Comparison of ENCODE assay signal across 23 cellular contexts in the genomic region with DNA sequence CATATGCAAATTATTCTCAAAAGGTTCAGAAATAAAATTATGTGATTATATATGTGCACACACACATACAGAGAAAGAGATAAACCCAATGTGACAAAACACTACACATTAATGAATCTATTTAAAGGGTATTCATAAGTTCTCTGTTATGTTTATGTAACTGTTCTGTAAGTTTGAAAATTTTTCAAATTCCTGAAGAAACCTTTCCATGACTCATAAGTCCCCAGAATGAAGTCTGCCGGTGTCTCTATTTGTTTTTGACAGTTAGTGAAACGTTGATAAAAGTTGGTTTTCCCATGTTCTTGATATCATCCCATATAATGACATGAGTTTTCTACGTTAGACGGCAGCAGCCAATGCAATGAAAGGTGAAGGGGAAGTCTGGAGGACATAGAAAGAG.
A peak's percentile ranks its signal among the peaks of the same experiment; 100 is the strongest.
DNase-seq lines count a peak whose midpoint lies in the region; ATAC-seq and TF ChIP-seq lines count a peak whose summit lies in the region.
"Had no signal": no experiment of that assay in that cellular context is flagged by ENCODE, and none has a peak within 500 bp of the region (broad histone marks: within the 10 kb centered on the region; RNA-seq: fewer than 3 reads in every experiment).

No MANE protein-coding gene starts in this region.

- H3K9me3 ChIP-seq in heart left ventricle, result no peaks in the 10 kb centered on the region
- H3K9me3 ChIP-seq: breast epithelium, gastrocnemius medialis, left lung, spleen had no signal

- in situ Hi-C loops in astrocyte of the spinal cord (cut with HindIII; ENCODE audit: low sequenced_read_pairs), result no loop called here

- H3K4me3 ChIP-seq in astrocyte of the spinal cord (ENCODE audit: low read depth, low read length) (no peak overlapping the region), heart left ventricle (no peak overlapping the region)
- H3K4me3 ChIP-seq: breast epithelium, gastrocnemius medialis, left lung, spleen had no signal

- H3K4me1 ChIP-seq in heart left ventricle, result peaks cover 0 to 2% (median 0%) of the 10 kb centered on the region in 12 donors
- H3K4me1 ChIP-seq: breast epithelium, gastrocnemius medialis, left lung, spleen had no signal

- WGBS in heart left ventricle, 4 donors, result 56 to 70% (median 66%) methylated on average over 4 of the region's 4 CpGs

- no peaks in the 10 kb centered on the region for H3K36me3 Mint-ChIP-seq in activated naive CD4-positive, alpha-beta T cell treated with anti-CD3 and anti-CD28 coated beads, Interleukin-2, amount 50 U/mL, for 72 hours
- H3K36me3 Mint-ChIP-seq: activated naive CD8-positive, alpha-beta T cell treated with anti-CD3 and anti-CD28 coated beads, Interleukin-2, amount 10 ng/mL, durations not matched to agents 7 days and 5 days; type B pancreatic cell had no signal

- H3K9me3 Mint-ChIP-seq in activated naive CD4-positive, alpha-beta T cell treated with anti-CD3 and anti-CD28 coated beads, Interleukin-2, amount 50 U/mL, for 72 hours, result no peaks in the 10 kb centered on the region
- H3K9me3 Mint-ChIP-seq: activated naive CD8-positive, alpha-beta T cell treated with anti-CD3 and anti-CD28 coated beads, Interleukin-2, amount 10 ng/mL, durations not matched to agents 7 days and 5 days; dendritic cell treated with granulocyte-macrophage colony-stimulating factor and Interleukin-4, amounts not matched to agents 40 ng/mL and 50 ng/mL, for 4 days; nephron progenitor cell; type B pancreatic cell had no signal

- H3K27me3 ChIP-seq in heart left ventricle, result no peaks in the 10 kb centered on the region
- H3K27me3 ChIP-seq: breast epithelium, gastrocnemius medialis, left lung, spleen had no signal

- no peaks in the 10 kb centered on the region for H3K36me3 ChIP-seq in heart left ventricle
- H3K36me3 ChIP-seq: breast epithelium, gastrocnemius medialis, left lung, spleen had no signal

- TF ChIP-seq CTCF in astrocyte of the spinal cord (IDR thresholded peaks at IDR 0.05; ENCODE audit: low read depth, low read length) (no peak), heart left ventricle (IDR thresholded peaks at IDR 0.05) (no peak)

- TF ChIP-seq POLR2A in heart left ventricle (IDR thresholded peaks at IDR 0.05), result no peak

- H3K27ac ChIP-seq in heart left ventricle, result no peak overlapping the region
- H3K27ac ChIP-seq: 22Rv1, breast epithelium, C4-2B, gastrocnemius medialis, left lung, spleen had no signal

- intact Hi-C loops in heart left ventricle (cut with DNase I), result no loop called here

- DNase-seq in A172 (ENCODE audit: low spot score) (peak; percentile 37), HS-5 (ENCODE audit: low read depth) (peak; percentile 44), astrocyte of the spinal cord (ENCODE audit: low read depth, low spot score) (peak; percentile 52), inferior parietal cortex (ENCODE audit: extremely low spot score) (peak; percentile 11), heart left ventricle (no peak)
- no peak for DNase-seq in activated naive CD4-positive, alpha-beta T cell treated with anti-CD3 and anti-CD28 coated beads, Interleukin-2, amount 50 U/mL, for 72 hours (ENCODE audit: low spot score in 2 of 2)
- DNase-seq in stimulated activated CD4-positive, alpha-beta T cell treated with anti-CD3 and anti-CD28 coated beads, Interleukin-12 subunit alpha, Interleukin-12 subunit beta, amount 100 ng/mL, for 4 hours, result no peak
- DNase-seq: activated CD4-positive, alpha-beta T cell treated with anti-CD3 and anti-CD28 coated beads for 4 hours; activated naive CD8-positive, alpha-beta T cell treated with anti-CD3 and anti-CD28 coated beads, Interleukin-2, amount 10 ng/mL, durations not matched to agents 7 days and 5 days; gastrocnemius medialis; HFFc6; left lung; MM.1S; NCI-H2171; NCI-H69; nephron progenitor cell; spleen had no signal

- no peak overlapping the region for H3K27ac Mint-ChIP-seq in activated naive CD4-positive, alpha-beta T cell treated with anti-CD3 and anti-CD28 coated beads, Interleukin-2, amount 50 U/mL, for 72 hours
- H3K27ac Mint-ChIP-seq: activated naive CD8-positive, alpha-beta T cell treated with anti-CD3 and anti-CD28 coated beads, Interleukin-2, amount 10 ng/mL, durations not matched to agents 7 days and 5 days; dendritic cell treated with granulocyte-macrophage colony-stimulating factor and Interleukin-4, amounts not matched to agents 40 ng/mL and 50 ng/mL, for 4 days; HFFc6; nephron progenitor cell; type B pancreatic cell had no signal

- no peak for ATAC-seq in HG03520 (IDR thresholded peaks at IDR 0.05; ENCODE audit: unreplicated experiment)
- no peak for ATAC-seq in activated naive CD4-positive, alpha-beta T cell treated with anti-CD3 and anti-CD28 coated beads, Interleukin-2, amount 50 U/mL, for 72 hours
- no peak for ATAC-seq in heart left ventricle
- ATAC-seq: gastrocnemius medialis, left lung had no signal

Comparison
In these comparisons a context has a peak if more than half of its experiments do, and no peak if none do; other contexts are left out.
1. DNase-seq: peak in A172 (single experiment), HS-5 (single experiment), astrocyte of the spinal cord (single experiment) and inferior parietal cortex (single experiment); none in activated naive CD4-positive, alpha-beta T cell treated with anti-CD3 and anti-CD28 coated beads, Interleukin-2, amount 50 U/mL, for 72 hours (0 of 2), stimulated activated CD4-positive, alpha-beta T cell treated with anti-CD3 and anti-CD28 coated beads, Interleukin-12 subunit alpha, Interleukin-12 subunit beta, amount 100 ng/mL, for 4 hours (single experiment) and heart left ventricle (0 of 5).